Comparison of ENCODE assay signal across 18 cellular contexts in genomic region chr15:82228750-82229149, GRCh38. TPM values are rescaled to one million over a fixed set of nuclear protein-coding genes. Genes with fewer than 3 reads are reported as not detected.
DNase-seq lines count a peak whose midpoint lies in the region; ATAC-seq, FAIRE-seq and TF ChIP-seq lines count a peak whose summit lies in the region.
"Had no signal": no experiment of that assay in that cellular context is flagged by ENCODE, and none has a peak within 500 bp of the region (broad histone marks: within the 10 kb centered on the region; RNA-seq: fewer than 3 reads in every experiment).

No MANE protein-coding gene starts in this region.

- no peaks in the 10 kb centered on the region for H3F3A ChIP-seq in GM23248 (ENCODE audit: insufficient read depth)

- TF ChIP-seq RAD21 in A549 (conservative IDR thresholded peaks at IDR 0.05 in 1 of 2, IDR thresholded peaks at IDR 0.05 in 1 of 2) = no peak

- CTCF ChIA-PET in A549 (lab: Yijun Ruan, JAX) = interaction anchor here (0.5 to 0.7 kb wide), 2 partner anchors 819 to 1121 kb away, joined by 3 read pairs; no protein-coding TSS in a partner anchor
- CTCF ChIA-PET in endothelial cell of umbilical vein (lab: Charles Lee) = no interaction called here

- no peak for DNase-seq in A549 (ENCODE audit: low read depth in 1 of 2, low spot score in 1 of 2)
- peak; percentile 14 for DNase-seq in GM23248
- DNase-seq in endothelial cell of umbilical vein (ENCODE audit: low read depth, low spot score) = no peak
- no peak for DNase-seq in kidney
- no peak for DNase-seq in urothelium cell line (ENCODE audit: low spot score)
- DNase-seq: CD4-positive, alpha-beta T cell; DMS153; H7; KBM-7; NCI-H1417 treated with DMSO at 0.1 percent for 48 hours; NCI-H187 treated with DMSO at 0.1 percent for 48 hours; NCI-H226; NCI-H524; NCI-H82; SJCRH30 had no signal

- no TSS peak for BruUV-seq in endothelial cell of umbilical vein (replicated peaks; lab: Mats Ljungman, UMichigan)

- H3K36me3 Mint-ChIP-seq in activated T-helper 17 cell treated with anti-CD3 and anti-CD28 coated beads, Interleukin-2, amount 50 U/mL, for 72 hours (ENCODE audit: low read depth) = peaks cover 73% of the 10 kb centered on the region

- H3K79me2 ChIP-seq in GM23248 (ENCODE audit: insufficient read depth) (peaks cover 8% of the 10 kb centered on the region), endothelial cell of umbilical vein (ENCODE audit: control insufficient read depth, insufficient read depth, low read length) (no peaks in the 10 kb centered on the region)

- no peak overlapping the region for H3K27ac Mint-ChIP-seq in activated T-helper 17 cell treated with anti-CD3 and anti-CD28 coated beads, Interleukin-2, amount 50 U/mL, for 72 hours
- H3K27ac Mint-ChIP-seq: CD4-positive, alpha-beta T cell had no signal

- H3K4me3 ChIP-seq in A549 (no peak overlapping the region), GM23248 (no peak overlapping the region), endothelial cell of umbilical vein (replicated peaks in 1 of 3; ENCODE audit: insufficient read depth in 1 of 3, low read depth in 1 of 3, low read length in 3 of 3) (no peak overlapping the region), kidney (ENCODE audit: low read length in 2 of 2) (no peak overlapping the region)
- H3K4me3 ChIP-seq: SJCRH30 had no signal

- H3K4me2 ChIP-seq in A549 = no peak overlapping the region
- H3K4me2 ChIP-seq in GM23248 (ENCODE audit: unreplicated experiment) = no peak overlapping the region
- no peak overlapping the region for H3K4me2 ChIP-seq in endothelial cell of umbilical vein (ENCODE audit: insufficient read depth, low read length)

- POLR2A ChIA-PET in A549 (lab: Yijun Ruan, JAX) = no interaction called here
- POLR2A ChIA-PET in endothelial cell of umbilical vein (lab: Charles Lee) = no interaction called here

- H3K27me3 ChIP-seq in GM23248 (replicated peaks; ENCODE audit: insufficient read depth) (no peaks in the 10 kb centered on the region), endothelial cell of umbilical vein (ENCODE audit: control insufficient read depth in 2 of 2, insufficient read depth in 2 of 2, low read length in 2 of 2) (no peaks in the 10 kb centered on the region)
- H3K27me3 ChIP-seq: SJCRH30 had no signal

- ATAC-seq in A549 = no peak
- ATAC-seq in activated T-helper 17 cell treated with anti-CD3 and anti-CD28 coated beads, Interleukin-2, amount 50 U/mL, for 72 hours (replicated peaks) = peak; percentile 54
- no peak for ATAC-seq in GM21825 (IDR thresholded peaks at IDR 0.05; ENCODE audit: unreplicated experiment)
- ATAC-seq in HG03439 (IDR thresholded peaks at IDR 0.05; ENCODE audit: unreplicated experiment) = no peak

- TF ChIP-seq POLR2A in A549 (IDR thresholded peaks at IDR 0.05; ENCODE audit: low read length) = no peak
- TF ChIP-seq POLR2A in endothelial cell of umbilical vein (IDR thresholded peaks at IDR 0.05; ENCODE audit: low read depth, low read length) = no peak

- intact Hi-C loops in endothelial cell of umbilical vein (cut with micrococcal nuclease) (no loop called here), kidney (cut with DNase I) (no loop called here)

- H3K9me1 ChIP-seq in endothelial cell of umbilical vein (replicated peaks; ENCODE audit: control insufficient read depth, extremely low read depth, insufficient read depth, low read length) = no peaks in the 10 kb centered on the region

- 90% methylated on average over 1 of the region's 1 CpG for WGBS in A549 (ENCODE audit: missing lambda C conversion rate)
- WGBS in GM23248 (ENCODE audit: low coverage in 1 of 2, low lambda C conversion rate in 2 of 2, missing lambda C conversion rate in 2 of 2), 2 experiments = 100% methylated on average over 1 of the region's 1 CpG

- H3K36me3 ChIP-seq in GM23248 (ENCODE audit: low read depth) (peaks cover 26% of the 10 kb centered on the region; the same call in 1 of the 2 replicates), endothelial cell of umbilical vein (ENCODE audit: control insufficient read depth in 2 of 2, extremely low read depth in 1 of 2, insufficient read depth in 2 of 2, low read length in 2 of 2) (no peaks in the 10 kb centered on the region), kidney (ENCODE audit: control insufficient read depth in 1 of 2, insufficient read depth in 2 of 2, low read length in 2 of 2) (peaks cover 3 to 6% of the 10 kb centered on the region in 2 donors)

- TF ChIP-seq EP300 in A549 (IDR thresholded peaks at IDR 0.05) = no peak

- FAIRE-seq in A549 (lab: Jason Lieb, UNC) (no peak), endothelial cell of umbilical vein (lab: Jason Lieb, UNC) (no peak), kidney (lab: Jason Lieb, UNC) (no peak), urothelium cell line (lab: Jason Lieb, UNC) (no peak)

- in situ Hi-C loops in GM23248 (cut with MboI) = no loop called here

- H3K4me1 Mint-ChIP-seq in activated T-helper 17 cell treated with anti-CD3 and anti-CD28 coated beads, Interleukin-2, amount 50 U/mL, for 72 hours = peaks cover 6% of the 10 kb centered on the region

- H3K9me3 Mint-ChIP-seq in activated T-helper 17 cell treated with anti-CD3 and anti-CD28 coated beads, Interleukin-2, amount 50 U/mL, for 72 hours = no peaks in the 10 kb centered on the region
- H3K9me3 Mint-ChIP-seq: CD4-positive, alpha-beta T cell had no signal

- H4K20me1 ChIP-seq in GM23248 (ENCODE audit: insufficient read depth) (0 out of 2 replicates have a peak, but pooled peaks cover 3% of the 10 kb centered on the region), endothelial cell of umbilical vein (replicated peaks; ENCODE audit: control insufficient read depth, extremely low read depth, insufficient read depth, low read length) (no peaks in the 10 kb centered on the region)

- no peak overlapping the region for H3K27ac ChIP-seq in A549
- no peak overlapping the region for H3K27ac ChIP-seq in GM23248
- no peak overlapping the region for H3K27ac ChIP-seq in endothelial cell of umbilical vein (ENCODE audit: insufficient read depth, low read depth, low read length)
- no peak overlapping the region for H3K27ac ChIP-seq in kidney (ENCODE audit: low read depth in 2 of 2, low read length in 2 of 2)
- H3K27ac ChIP-seq: SJCRH30 had no signal

- no peaks in the 10 kb centered on the region for H3K4me1 ChIP-seq in A549
- H3K4me1 ChIP-seq in GM23248 (ENCODE audit: insufficient read depth) = 0 out of 2 replicates have a peak, but pooled peaks cover 5% of the 10 kb centered on the region
- no peaks in the 10 kb centered on the region for H3K4me1 ChIP-seq in endothelial cell of umbilical vein (ENCODE audit: control insufficient read depth, extremely low read depth, insufficient read depth, low read length)
- no peaks in the 10 kb centered on the region for H3K4me1 ChIP-seq in kidney (ENCODE audit: control insufficient read depth in 1 of 2, insufficient read depth in 1 of 2, low read depth in 1 of 2, low read length in 2 of 2)
- H3K4me1 ChIP-seq: SJCRH30 had no signal

- dilution Hi-C loops in endothelial cell of umbilical vein (cut with MboI; ENCODE audit: extremely low pct_ligation_motif_present, low sequenced_read_pairs) = no loop called here

- no peaks in the 10 kb centered on the region for H3K27me3 Mint-ChIP-seq in activated T-helper 17 cell treated with anti-CD3 and anti-CD28 coated beads, Interleukin-2, amount 50 U/mL, for 72 hours
- H3K27me3 Mint-ChIP-seq: CD4-positive, alpha-beta T cell had no signal

- TF ChIP-seq CTCF in A549 (IDR thresholded peaks at IDR 0.05) (no peak), endothelial cell of umbilical vein (IDR thresholded peaks at IDR 0.05; ENCODE audit: extremely low read depth in 1 of 2, insufficient read depth in 1 of 2, low read depth in 1 of 2, low read length in 2 of 2) (no peak), kidney (IDR thresholded peaks at IDR 0.05; ENCODE audit: borderline replicate concordance, extremely low read depth, insufficient read depth) (no peak)

- H3K9ac ChIP-seq in GM23248 (no peak overlapping the region), endothelial cell of umbilical vein (replicated peaks; ENCODE audit: extremely low read depth, insufficient read depth, low read length) (no peak overlapping the region), kidney (ENCODE audit: low read length in 2 of 2) (no peak overlapping the region)

- H3K4me3 Mint-ChIP-seq in activated T-helper 17 cell treated with anti-CD3 and anti-CD28 coated beads, Interleukin-2, amount 50 U/mL, for 72 hours = no peak overlapping the region
- H3K4me3 Mint-ChIP-seq: CD4-positive, alpha-beta T cell had no signal

- H2AFZ ChIP-seq in GM23248 = no peak overlapping the region
- no peak overlapping the region for H2AFZ ChIP-seq in endothelial cell of umbilical vein (ENCODE audit: low read depth, low read length)

- no peaks in the 10 kb centered on the region for H3K9me3 ChIP-seq in A549
- H3K9me3 ChIP-seq in GM23248 (ENCODE audit: low read depth) = no peaks in the 10 kb centered on the region
- H3K9me3 ChIP-seq in endothelial cell of umbilical vein (replicated peaks; ENCODE audit: control insufficient read depth, insufficient read depth, low read length) = no peaks in the 10 kb centered on the region
- no peaks in the 10 kb centered on the region for H3K9me3 ChIP-seq in kidney (ENCODE audit: control insufficient read depth in 1 of 2, low read length in 2 of 2)
- H3K9me3 ChIP-seq: SJCRH30 had no signal

- H3K9me2 ChIP-seq in GM23248 (ENCODE audit: insufficient read depth) = no peaks in the 10 kb centered on the region

RNA-seq across cellular contexts. Expression of gene EFL1, which starts 33.8 kb away (rescaled TPM):
- polyA plus RNA-seq in A549 (2011; rRNA removed) = 42.3 and 42.5 TPM in 2 replicates
- 8.8 and 9.0 TPM in 2 replicates for polyA plus RNA-seq in A549 (2012; cell fraction: cytosol; rRNA removed)
- 6.1 and 8.5 TPM in 2 replicates for polyA plus RNA-seq in A549 (2012; cell fraction: nucleus; rRNA removed)
- polyA plus RNA-seq in A549 (2017; fragmentation: RNase III; extraction: RNeasy Plus Mini Kit Qiagen cat#74134 plus additional on column Dnase treatment) = 19.4 to 21.2 TPM (median 20.0 TPM) in 3 replicates
- polyA minus RNA-seq in A549 (2011; rRNA and poly(A)+ RNA removed) = 41.0 and 44.1 TPM in 2 replicates
- total RNA-seq in GM23248 (2014; rRNA removed; shearing (Covaris generic)) = 28.4 and 53.7 TPM in 2 replicates
- 21.3 and 21.8 TPM in 2 replicates for polyA plus RNA-seq in GM23248 (2016; fragmentation: Nextera tagmentation; extraction: Ambion mirVana)
- 10 to 100 TPM; 24.3 to 32.5 TPM for total RNA-seq in activated T-helper 17 cell treated with anti-CD3 and anti-CD28 coated beads, Interleukin-2, amount 50 U/mL, for 72 hours
- 21.9 and 22.0 TPM in 2 replicates for total RNA-seq in endothelial cell of umbilical vein
- 5.7 and 6.6 TPM in 2 replicates for polyA plus RNA-seq in endothelial cell of umbilical vein
- polyA plus RNA-seq in endothelial cell of umbilical vein (2011; cell fraction: cytosol; rRNA removed) = 11.3 and 12.1 TPM in 2 replicates
- polyA plus RNA-seq in endothelial cell of umbilical vein (2011; cell fraction: nucleus; rRNA removed) = 13.8 and 18.2 TPM in 2 replicates
- 12.9 and 15.5 TPM in 2 replicates for polyA plus RNA-seq in endothelial cell of umbilical vein (2012)
- polyA minus RNA-seq in endothelial cell of umbilical vein = 30.4 and 31.1 TPM in 2 replicates
- polyA minus RNA-seq in endothelial cell of umbilical vein (2011; cell fraction: cytosol; rRNA and poly(A)+ RNA removed) = 31.5 TPM
- polyA minus RNA-seq in endothelial cell of umbilical vein (2011; cell fraction: nucleus; rRNA and poly(A)+ RNA removed) = 36.1 and 58.5 TPM in 2 replicates
- total RNA-seq in kidney = 16.6 TPM
- polyA plus RNA-seq in kidney (ENCODE audit: insufficient read depth, low read depth, low replicate concordance) = 9.2 TPM

RNA-seq across cellular contexts. Expression of gene SAXO2, which starts 33.9 kb away (rescaled TPM):
- polyA plus RNA-seq in A549 (2011; rRNA removed) = 1.1 and 4.5 TPM in 2 replicates
- 1.6 and 2.6 TPM in 2 replicates for polyA plus RNA-seq in A549 (2012; cell fraction: cytosol; rRNA removed)
- 2.5 and 2.8 TPM in 2 replicates for polyA plus RNA-seq in A549 (2012; cell fraction: nucleus; rRNA removed)
- polyA plus RNA-seq in A549 (2017; fragmentation: RNase III; extraction: RNeasy Plus Mini Kit Qiagen cat#74134 plus additional on column Dnase treatment) = 1.8 to 2.5 TPM (median 2.2 TPM) in 3 replicates
- polyA minus RNA-seq in A549 (2011; rRNA and poly(A)+ RNA removed) = 0.37 and 5.2 TPM in 2 replicates
- not detected in 2 replicates for total RNA-seq in GM23248 (2014; rRNA removed; shearing (Covaris generic))
- polyA plus RNA-seq in GM23248 (2016; fragmentation: Nextera tagmentation; extraction: Ambion mirVana) = 0.51 and 2.0 TPM in 2 replicates
- total RNA-seq in activated T-helper 17 cell treated with anti-CD3 and anti-CD28 coated beads, Interleukin-2, amount 50 U/mL, for 72 hours = not detected
- 0.67 and 5.2 TPM in 2 replicates for total RNA-seq in endothelial cell of umbilical vein
- 0.98 and 1.5 TPM in 2 replicates for polyA plus RNA-seq in endothelial cell of umbilical vein
- 1.4 and 1.6 TPM in 2 replicates for polyA plus RNA-seq in endothelial cell of umbilical vein (2011; cell fraction: cytosol; rRNA removed)
- polyA plus RNA-seq in endothelial cell of umbilical vein (2011; cell fraction: nucleus; rRNA removed) = 6.4 and 7.2 TPM in 2 replicates
- polyA plus RNA-seq in endothelial cell of umbilical vein (2012) = not detected in 2 replicates
- polyA minus RNA-seq in endothelial cell of umbilical vein = 0.98 and 1.7 TPM in 2 replicates
- polyA minus RNA-seq in endothelial cell of umbilical vein (2011; cell fraction: cytosol; rRNA and poly(A)+ RNA removed) = not detected
- polyA minus RNA-seq in endothelial cell of umbilical vein (2011; cell fraction: nucleus; rRNA and poly(A)+ RNA removed) = 5.2 and 5.9 TPM in 2 replicates
- 3.2 TPM for total RNA-seq in kidney
- 5.1 TPM for polyA plus RNA-seq in kidney (ENCODE audit: insufficient read depth, low read depth, low replicate concordance)
